In genomic region chr1:92466702-92467101, GRCh38 we compare ENCODE assay signal across 27 cellular contexts. TPM values are rescaled to one million over a fixed set of nuclear protein-coding genes. Genes with fewer than 3 reads are reported as not detected.
A peak's percentile ranks its signal among the peaks of the same experiment; 100 is the strongest.
DNase-seq lines count a peak whose midpoint lies in the region; ATAC-seq lines count a peak whose summit lies in the region.
"Had no signal": no experiment of that assay in that cellular context is flagged by ENCODE, and none has a peak within 500 bp of the region (broad histone marks: within the 10 kb centered on the region; RNA-seq: fewer than 3 reads in every experiment).

No MANE protein-coding gene starts in this region.

- POLR2A ChIA-PET in activated naive CD8-positive, alpha-beta T cell treated with anti-CD3 and anti-CD28 coated beads, Interleukin-2, amount 10 ng/mL, durations not matched to agents 7 days and 5 days (lab: Charles Lee) = interaction anchor here (0.8 to 3.3 kb wide), 4 partner anchors 16 to 149 kb away, joined by 3 to 20 read pairs (median 5); partner anchors contain the start of gene GFI1

- peak overlapping the region; percentile 63 for H3K27ac Mint-ChIP-seq in T-helper 1 cell treated with Interleukin-12 subunit alpha and Interleukin-12 subunit beta and Interleukin-4 antibody, amounts not matched to agents 30 μg/mL and 1 μg/mL, for 36 hours
- peak overlapping the region; percentile 72 for H3K27ac Mint-ChIP-seq in activated naive CD8-positive, alpha-beta T cell treated with anti-CD3 and anti-CD28 coated beads, Interleukin-2, amount 10 ng/mL, durations not matched to agents 7 days and 5 days
- no peak overlapping the region for H3K27ac Mint-ChIP-seq in activated naive CD8-positive, alpha-beta T cell treated with anti-CD3 and anti-CD28 coated beads for 36 hours
- peak overlapping the region; percentile 37 for H3K27ac Mint-ChIP-seq in activated T-helper 1 cell treated with anti-CD3 and anti-CD28 coated beads, Interleukin-12 subunit alpha, Interleukin-12 subunit beta, Interleukin-2, Interleukin-4 antibody, amounts not matched to agents 30 ng/mL and 10 ng/mL and 1 ng/mL, durations not matched to agents 14 hours and 24 hours and 36 hours
- no peak overlapping the region for H3K27ac Mint-ChIP-seq in stimulated activated naive B cell treated with anti-CD40 and anti-IgM and Interleukin-4, amounts not matched to agents 10 μg/mL and 1 μg/mL and 100 μg/mL, for 72 hours
- H3K27ac Mint-ChIP-seq: nephron progenitor cell had no signal

- H3K36me3 Mint-ChIP-seq in T-helper 1 cell treated with Interleukin-12 subunit alpha and Interleukin-12 subunit beta and Interleukin-4 antibody, amounts not matched to agents 30 μg/mL and 1 μg/mL, for 36 hours (ENCODE audit: low read depth) = peaks cover 34% of the 10 kb centered on the region
- peaks cover 29% of the 10 kb centered on the region for H3K36me3 Mint-ChIP-seq in activated naive CD8-positive, alpha-beta T cell treated with anti-CD3 and anti-CD28 coated beads, Interleukin-2, amount 10 ng/mL, durations not matched to agents 7 days and 5 days
- peaks cover 36% of the 10 kb centered on the region for H3K36me3 Mint-ChIP-seq in activated naive CD8-positive, alpha-beta T cell treated with anti-CD3 and anti-CD28 coated beads for 36 hours
- H3K36me3 Mint-ChIP-seq in activated T-helper 1 cell treated with anti-CD3 and anti-CD28 coated beads, Interleukin-12 subunit alpha, Interleukin-12 subunit beta, Interleukin-2, Interleukin-4 antibody, amounts not matched to agents 30 ng/mL and 10 ng/mL and 1 ng/mL, durations not matched to agents 14 hours and 24 hours and 36 hours (ENCODE audit: low read depth) = peaks cover 38% of the 10 kb centered on the region
- H3K36me3 Mint-ChIP-seq in stimulated activated naive B cell treated with anti-CD40 and anti-IgM and Interleukin-4, amounts not matched to agents 10 μg/mL and 1 μg/mL and 100 μg/mL, for 72 hours = peaks cover 2 to 14% of the 10 kb centered on the region in 2 donors
- H3K36me3 Mint-ChIP-seq: CD4-positive, CD25-positive, alpha-beta regulatory T cell had no signal

- peaks cover 3% of the 10 kb centered on the region for H3K9me3 Mint-ChIP-seq in T-helper 1 cell treated with Interleukin-12 subunit alpha and Interleukin-12 subunit beta and Interleukin-4 antibody, amounts not matched to agents 30 μg/mL and 1 μg/mL, for 36 hours
- no peaks in the 10 kb centered on the region for H3K9me3 Mint-ChIP-seq in activated naive CD8-positive, alpha-beta T cell treated with anti-CD3 and anti-CD28 coated beads, Interleukin-2, amount 10 ng/mL, durations not matched to agents 7 days and 5 days
- no peaks in the 10 kb centered on the region for H3K9me3 Mint-ChIP-seq in activated naive CD8-positive, alpha-beta T cell treated with anti-CD3 and anti-CD28 coated beads for 36 hours
- H3K9me3 Mint-ChIP-seq in activated T-helper 1 cell treated with anti-CD3 and anti-CD28 coated beads, Interleukin-12 subunit alpha, Interleukin-12 subunit beta, Interleukin-2, Interleukin-4 antibody, amounts not matched to agents 30 ng/mL and 10 ng/mL and 1 ng/mL, durations not matched to agents 14 hours and 24 hours and 36 hours = peaks cover 6% of the 10 kb centered on the region
- H3K9me3 Mint-ChIP-seq in stimulated activated naive B cell treated with anti-CD40 and anti-IgM and Interleukin-4, amounts not matched to agents 10 μg/mL and 1 μg/mL and 100 μg/mL, for 72 hours = no peaks in the 10 kb centered on the region
- H3K9me3 Mint-ChIP-seq: activated naive CD8-positive, alpha-beta T cell treated with anti-CD3 and anti-CD28 coated beads, Interleukin-2, amount 50 U/mL, for 24 hours; nephron progenitor cell; T-cell had no signal

- H3K27me3 Mint-ChIP-seq in T-helper 1 cell treated with Interleukin-12 subunit alpha and Interleukin-12 subunit beta and Interleukin-4 antibody, amounts not matched to agents 30 μg/mL and 1 μg/mL, for 36 hours (ENCODE audit: low read depth) = no peaks in the 10 kb centered on the region
- H3K27me3 Mint-ChIP-seq in activated naive CD8-positive, alpha-beta T cell treated with anti-CD3 and anti-CD28 coated beads, Interleukin-2, amount 10 ng/mL, durations not matched to agents 7 days and 5 days = no peaks in the 10 kb centered on the region
- H3K27me3 Mint-ChIP-seq in activated naive CD8-positive, alpha-beta T cell treated with anti-CD3 and anti-CD28 coated beads for 36 hours = no peaks in the 10 kb centered on the region
- no peaks in the 10 kb centered on the region for H3K27me3 Mint-ChIP-seq in activated T-helper 1 cell treated with anti-CD3 and anti-CD28 coated beads, Interleukin-12 subunit alpha, Interleukin-12 subunit beta, Interleukin-2, Interleukin-4 antibody, amounts not matched to agents 30 ng/mL and 10 ng/mL and 1 ng/mL, durations not matched to agents 14 hours and 24 hours and 36 hours (ENCODE audit: insufficient read depth)
- H3K27me3 Mint-ChIP-seq in stimulated activated naive B cell treated with anti-CD40 and anti-IgM and Interleukin-4, amounts not matched to agents 10 μg/mL and 1 μg/mL and 100 μg/mL, for 72 hours = no peaks in the 10 kb centered on the region
- H3K27me3 Mint-ChIP-seq: activated naive CD8-positive, alpha-beta T cell treated with anti-CD3 and anti-CD28 coated beads, Interleukin-2, amount 50 U/mL, for 24 hours; T-cell had no signal

- H3K4me1 Mint-ChIP-seq in T-helper 1 cell treated with Interleukin-12 subunit alpha and Interleukin-12 subunit beta and Interleukin-4 antibody, amounts not matched to agents 30 μg/mL and 1 μg/mL, for 36 hours (ENCODE audit: low read depth) = peaks cover 59% of the 10 kb centered on the region
- peaks cover 48% of the 10 kb centered on the region for H3K4me1 Mint-ChIP-seq in activated naive CD8-positive, alpha-beta T cell treated with anti-CD3 and anti-CD28 coated beads, Interleukin-2, amount 10 ng/mL, durations not matched to agents 7 days and 5 days
- H3K4me1 Mint-ChIP-seq in activated naive CD8-positive, alpha-beta T cell treated with anti-CD3 and anti-CD28 coated beads for 36 hours = peaks cover 54% of the 10 kb centered on the region
- H3K4me1 Mint-ChIP-seq in activated T-helper 1 cell treated with anti-CD3 and anti-CD28 coated beads, Interleukin-12 subunit alpha, Interleukin-12 subunit beta, Interleukin-2, Interleukin-4 antibody, amounts not matched to agents 30 ng/mL and 10 ng/mL and 1 ng/mL, durations not matched to agents 14 hours and 24 hours and 36 hours (ENCODE audit: low read depth) = peaks cover 79% of the 10 kb centered on the region
- H3K4me1 Mint-ChIP-seq in stimulated activated naive B cell treated with anti-CD40 and anti-IgM and Interleukin-4, amounts not matched to agents 10 μg/mL and 1 μg/mL and 100 μg/mL, for 72 hours = peaks cover 18 to 23% of the 10 kb centered on the region in 2 donors
- H3K4me1 Mint-ChIP-seq: nephron progenitor cell had no signal

- intact Hi-C loops in activated T-helper 1 cell treated with anti-CD3 and anti-CD28 coated beads, Interleukin-12 subunit alpha, Interleukin-12 subunit beta, Interleukin-2, Interleukin-4 antibody, amounts not matched to agents 30 ng/mL and 10 ng/mL and 1 ng/mL, durations not matched to agents 14 hours and 24 hours and 36 hours (cut with micrococcal nuclease) = no loop called here

- H3K4me3 Mint-ChIP-seq in T-helper 1 cell treated with Interleukin-12 subunit alpha and Interleukin-12 subunit beta and Interleukin-4 antibody, amounts not matched to agents 30 μg/mL and 1 μg/mL, for 36 hours = no peak overlapping the region
- H3K4me3 Mint-ChIP-seq in activated naive CD8-positive, alpha-beta T cell treated with anti-CD3 and anti-CD28 coated beads, Interleukin-2, amount 10 ng/mL, durations not matched to agents 7 days and 5 days = no peak overlapping the region
- no peak overlapping the region for H3K4me3 Mint-ChIP-seq in activated naive CD8-positive, alpha-beta T cell treated with anti-CD3 and anti-CD28 coated beads for 36 hours
- H3K4me3 Mint-ChIP-seq in activated T-helper 1 cell treated with anti-CD3 and anti-CD28 coated beads, Interleukin-12 subunit alpha, Interleukin-12 subunit beta, Interleukin-2, Interleukin-4 antibody, amounts not matched to agents 30 ng/mL and 10 ng/mL and 1 ng/mL, durations not matched to agents 14 hours and 24 hours and 36 hours = no peak overlapping the region
- no peak overlapping the region for H3K4me3 Mint-ChIP-seq in stimulated activated naive B cell treated with anti-CD40 and anti-IgM and Interleukin-4, amounts not matched to agents 10 μg/mL and 1 μg/mL and 100 μg/mL, for 72 hours
- H3K4me3 Mint-ChIP-seq: activated naive CD8-positive, alpha-beta T cell treated with anti-CD3 and anti-CD28 coated beads, Interleukin-2, amount 50 U/mL, for 24 hours; nephron progenitor cell; T-cell had no signal

- ATAC-seq in activated naive CD8-positive, alpha-beta T cell treated with anti-CD3 and anti-CD28 coated beads, Interleukin-2, amount 10 ng/mL, durations not matched to agents 7 days and 5 days (ENCODE audit: low read depth) = no peak
- peak; percentile 36 to 39 for ATAC-seq in stimulated activated naive B cell treated with anti-CD40 and anti-IgM and Interleukin-4, amounts not matched to agents 10 μg/mL and 1 μg/mL and 100 μg/mL, for 72 hours (replicated peaks)
- ATAC-seq in HG02885 (IDR thresholded peaks at IDR 0.05; ENCODE audit: poor library complexity, unreplicated experiment) = no peak
- ATAC-seq: A549; activated naive CD8-positive, alpha-beta T cell treated with anti-CD3 and anti-CD28 coated beads, Interleukin-2, amount 50 U/mL, for 24 hours; left colon; mucosa of descending colon; T-cell had no signal

- DNase-seq in T-helper 1 cell (no peak), CD1c-positive myeloid dendritic cell (ENCODE audit: extremely low spot score) (no peak)
- DNase-seq in activated naive CD8-positive, alpha-beta T cell treated with anti-CD3 and anti-CD28 coated beads, Interleukin-2, amount 10 ng/mL, durations not matched to agents 7 days and 5 days = no peak
- no peak for DNase-seq in activated naive CD8-positive, alpha-beta T cell treated with anti-CD3 and anti-CD28 coated beads for 36 hours
- DNase-seq in activated T-helper 1 cell treated with anti-CD3 and anti-CD28 coated beads, Interleukin-12 subunit alpha, Interleukin-12 subunit beta, Interleukin-2, Interleukin-4 antibody, amounts not matched to agents 30 ng/mL and 10 ng/mL and 1 ng/mL, durations not matched to agents 14 hours and 24 hours and 36 hours (ENCODE audit: low spot score) = no peak
- no peak for DNase-seq in stimulated activated naive B cell treated with anti-CD40 and anti-IgM and Interleukin-4, amounts not matched to agents 10 μg/mL and 1 μg/mL and 100 μg/mL, for 72 hours
- DNase-seq: activated CD4-positive, alpha-beta T cell treated with anti-CD3 and anti-CD28 coated beads, Interleukin-2, amount 50 U/mL, for 1 hour; activated CD8-positive, alpha-beta memory T cell treated with anti-CD3 and anti-CD28 coated beads, Interleukin-2, amount 50 U/mL, for 48 hours; activated effector memory CD4-positive, alpha-beta T cell treated with anti-CD3 and anti-CD28 coated beads, Interleukin-2, amount 50 U/mL, for 16 hours; activated naive CD8-positive, alpha-beta T cell treated with anti-CD3 and anti-CD28 coated beads, Interleukin-2, amount 50 U/mL, for 24 hours; caudate nucleus; CD4-positive, CD25-positive, alpha-beta regulatory T cell; effector memory CD4-positive, alpha-beta T cell; hippocampal formation; left colon; MG63; mucosa of descending colon; NCI-H1436 treated with DMSO at 0.1 percent for 48 hours; NCI-H226; NCI-H526 treated with DMSO at 0.1 percent for 48 hours; nephron progenitor cell; stimulated activated CD4-positive, alpha-beta T cell treated with anti-CD3 and anti-CD28 coated beads, Interleukin-4, amount 100 ng/mL, for 1 hour; T-cell had no signal

RNA-seq across cellular contexts. Expression of gene GFI1, which starts 20.0 kb away (rescaled TPM):
- total RNA-seq in activated naive CD8-positive, alpha-beta T cell treated with anti-CD3 and anti-CD28 coated beads, Interleukin-2, amount 10 ng/mL, durations not matched to agents 7 days and 5 days = 10 to 100 TPM; 52.2 to 56.4 TPM
- 10 to 100 TPM; 79.7 to 85.0 TPM for total RNA-seq in activated naive CD8-positive, alpha-beta T cell treated with anti-CD3 and anti-CD28 coated beads for 36 hours
- 95.7 and 103 TPM in 2 replicates for total RNA-seq in activated T-helper 1 cell treated with anti-CD3 and anti-CD28 coated beads, Interleukin-12 subunit alpha, Interleukin-12 subunit beta, Interleukin-2, Interleukin-4 antibody, amounts not matched to agents 30 ng/mL and 10 ng/mL and 1 ng/mL, durations not matched to agents 14 hours and 24 hours and 36 hours
- total RNA-seq: lung microvascular endothelial cell had no signal

Comparison
In these comparisons a context has a peak if more than half of its experiments do, and no peak if none do; other contexts are left out.
1. H3K27ac Mint-ChIP-seq: peak in T-helper 1 cell treated with Interleukin-12 subunit alpha and Interleukin-12 subunit beta and Interleukin-4 antibody, amounts not matched to agents 30 μg/mL and 1 μg/mL, for 36 hours (single experiment), activated naive CD8-positive, alpha-beta T cell treated with anti-CD3 and anti-CD28 coated beads, Interleukin-2, amount 10 ng/mL, durations not matched to agents 7 days and 5 days (single experiment) and activated T-helper 1 cell treated with anti-CD3 and anti-CD28 coated beads, Interleukin-12 subunit alpha, Interleukin-12 subunit beta, Interleukin-2, Interleukin-4 antibody, amounts not matched to agents 30 ng/mL and 10 ng/mL and 1 ng/mL, durations not matched to agents 14 hours and 24 hours and 36 hours (single experiment); none in activated naive CD8-positive, alpha-beta T cell treated with anti-CD3 and anti-CD28 coated beads for 36 hours (single experiment) and stimulated activated naive B cell treated with anti-CD40 and anti-IgM and Interleukin-4, amounts not matched to agents 10 μg/mL and 1 μg/mL and 100 μg/mL, for 72 hours (single experiment).
2. ATAC-seq: peak in stimulated activated naive B cell treated with anti-CD40 and anti-IgM and Interleukin-4, amounts not matched to agents 10 μg/mL and 1 μg/mL and 100 μg/mL, for 72 hours (2 of 2); none in activated naive CD8-positive, alpha-beta T cell treated with anti-CD3 and anti-CD28 coated beads, Interleukin-2, amount 10 ng/mL, durations not matched to agents 7 days and 5 days (single experiment) and HG02885 (single experiment).